12 cellular contexts compared by ENCODE assay signal in genomic region chr19:1671716-1672037, GRCh38. TPM values are rescaled to one million over a fixed set of nuclear protein-coding genes. Genes with fewer than 3 reads are reported as not detected.
DNase-seq lines count a peak whose midpoint lies in the region; ATAC-seq and TF ChIP-seq lines count a peak whose summit lies in the region.
"Had no signal": no experiment of that assay in that cellular context is flagged by ENCODE, and none has a peak within 500 bp of the region (broad histone marks: within the 10 kb centered on the region; RNA-seq: fewer than 3 reads in every experiment).

No MANE protein-coding gene starts in this region.

- H3K4me3 ChIP-seq in Loucy (ENCODE audit: low read length, poor library complexity, severe bottlenecking) (peak overlapping the region; percentile 68), skeletal muscle satellite cell (ENCODE audit: low read length) (no peak overlapping the region), heart left ventricle (peak overlapping the region in 2 of 12 donors; percentile 10 to 17)
- H3K4me3 ChIP-seq: vagina had no signal

- intact Hi-C loops in heart left ventricle (cut with DNase I), result loop anchor here (1.0 to 10.0 kb wide), 9 partner anchors 64 to 153 kb away; partner anchors contain the start of gene UQCR11 (in 4 of the 10)

- H3K9me2 ChIP-seq in Loucy (replicated peaks; ENCODE audit: low read depth, low read length), result no peaks in the 10 kb centered on the region

- H3K27me3 ChIP-seq in Loucy (ENCODE audit: insufficient read depth, low read length, poor library complexity, severe bottlenecking), result no peaks in the 10 kb centered on the region
- peaks cover 46% of the 10 kb centered on the region for H3K27me3 ChIP-seq in skeletal muscle satellite cell (ENCODE audit: control insufficient read depth, insufficient read depth, low read length)
- H3K27me3 ChIP-seq in heart left ventricle, result peaks cover 45 to 92% (median 78%) of the 10 kb centered on the region in 9 donors

- H3K36me3 Mint-ChIP-seq in activated naive CD8-positive, alpha-beta T cell treated with anti-CD3 and anti-CD28 coated beads for 36 hours, result no peaks in the 10 kb centered on the region

- H3K27ac Mint-ChIP-seq in activated naive CD8-positive, alpha-beta T cell treated with anti-CD3 and anti-CD28 coated beads for 36 hours, result no peak overlapping the region

- H2AFZ ChIP-seq in Loucy (ENCODE audit: low read length), result peak overlapping the region; percentile 91

- peaks cover 74% of the 10 kb centered on the region for H3K27me3 Mint-ChIP-seq in activated naive CD8-positive, alpha-beta T cell treated with anti-CD3 and anti-CD28 coated beads for 36 hours

- H3K9ac ChIP-seq in Loucy (ENCODE audit: low read depth, low read length, poor library complexity, severe bottlenecking), result no peak overlapping the region
- no peak overlapping the region for H3K9ac ChIP-seq in skeletal muscle satellite cell (ENCODE audit: low read depth, low read length)

- H3K79me2 ChIP-seq in Loucy (ENCODE audit: insufficient read depth, low read length), result no peaks in the 10 kb centered on the region

- no peak overlapping the region for H3K27ac ChIP-seq in heart left ventricle
- H3K27ac ChIP-seq: dorsolateral prefrontal cortex, neutrophil, vagina had no signal

- no peaks in the 10 kb centered on the region for H3K9me3 ChIP-seq in Loucy (ENCODE audit: insufficient read depth, low read depth, low read length)
- H3K9me3 ChIP-seq in skeletal muscle satellite cell (replicated peaks; ENCODE audit: low read length), result no peaks in the 10 kb centered on the region
- no peaks in the 10 kb centered on the region for H3K9me3 ChIP-seq in heart left ventricle
- H3K9me3 ChIP-seq: neutrophil, vagina had no signal

- no peak for ATAC-seq in heart left ventricle
- no peak for ATAC-seq in GM21360 (IDR thresholded peaks at IDR 0.05; ENCODE audit: unreplicated experiment)

- H3K36me3 ChIP-seq in Loucy (ENCODE audit: insufficient read depth, low read length) (no peaks in the 10 kb centered on the region), skeletal muscle satellite cell (ENCODE audit: insufficient read depth, low read length) (no peaks in the 10 kb centered on the region), heart left ventricle (no peaks in the 10 kb centered on the region)
- H3K36me3 ChIP-seq: neutrophil, vagina had no signal

- peak overlapping the region; percentile 47 for H3K4me3 Mint-ChIP-seq in activated naive CD8-positive, alpha-beta T cell treated with anti-CD3 and anti-CD28 coated beads for 36 hours

- no peaks in the 10 kb centered on the region for H3K9me3 Mint-ChIP-seq in activated naive CD8-positive, alpha-beta T cell treated with anti-CD3 and anti-CD28 coated beads for 36 hours

- 4 to 7% (median 4%) methylated on average over 15 to 17 of the region's 17 CpGs for WGBS in heart left ventricle, 4 donors

- no peaks in the 10 kb centered on the region for H4K20me1 ChIP-seq in Loucy (ENCODE audit: insufficient read depth, low read length, poor library complexity, severe bottlenecking)

- H3F3A ChIP-seq in Loucy (ENCODE audit: low read depth), result no peaks in the 10 kb centered on the region

- peaks cover 12% of the 10 kb centered on the region for H3K4me1 Mint-ChIP-seq in activated naive CD8-positive, alpha-beta T cell treated with anti-CD3 and anti-CD28 coated beads for 36 hours

- peak overlapping the region; percentile 81 for H3K4me2 ChIP-seq in Loucy (ENCODE audit: low read depth, low read length, poor library complexity, severe bottlenecking)
- H3K4me2 ChIP-seq in skeletal muscle satellite cell (ENCODE audit: low read length), result peak overlapping the region; percentile 77

- H3K4me1 ChIP-seq in Loucy (ENCODE audit: insufficient read depth, low read length, poor library complexity, severe bottlenecking), result peaks cover 15% of the 10 kb centered on the region
- H3K4me1 ChIP-seq in skeletal muscle satellite cell (ENCODE audit: control insufficient read depth, insufficient read depth, low read length), result peaks cover 12% of the 10 kb centered on the region
- peaks cover 0 to 30% (median 4%) of the 10 kb centered on the region in 12 donors for H3K4me1 ChIP-seq in heart left ventricle

- no peak for TF ChIP-seq POLR2A in heart left ventricle (IDR thresholded peaks at IDR 0.05)

- DNase-seq in NCI-H748 (lab: John Stamatoyannopoulos, UW; ENCODE audit: unreplicated experiment) (peak; percentile 8), NCI-H748 treated with DMSO at 0.1 percent for 48 hours (lab: John Stamatoyannopoulos, UW) (no peak), heart left ventricle (no peak), hypothalamus (lab: John Stamatoyannopoulos, UW) (no peak)
- DNase-seq in activated naive CD8-positive, alpha-beta T cell treated with anti-CD3 and anti-CD28 coated beads for 36 hours, result no peak
- DNase-seq: hippocampal formation had no signal

- no peak for TF ChIP-seq CTCF in Loucy (conservative IDR thresholded peaks at IDR 0.05; ENCODE audit: low read length)
- TF ChIP-seq CTCF in heart left ventricle (IDR thresholded peaks at IDR 0.05), result no peak

RNA-seq across cellular contexts. Expression of gene TCF3, which starts 19.3 kb away (rescaled TPM):
- 100 to 1,000 TPM; 106 TPM for total RNA-seq in activated naive CD8-positive, alpha-beta T cell treated with anti-CD3 and anti-CD28 coated beads for 36 hours
- total RNA-seq in skeletal muscle satellite cell (2012; rRNA removed), result 56.3 and 92.0 TPM in 2 replicates
- total RNA-seq in heart left ventricle, result 10 to 100 TPM; 13.2 to 38.0 (median 22.3) TPM
- polyA plus RNA-seq in heart left ventricle, result 10 to 100 TPM; 13.4 to 40.2 TPM
